ENCODE assay signal across 1 cellular context in the genomic region with DNA sequence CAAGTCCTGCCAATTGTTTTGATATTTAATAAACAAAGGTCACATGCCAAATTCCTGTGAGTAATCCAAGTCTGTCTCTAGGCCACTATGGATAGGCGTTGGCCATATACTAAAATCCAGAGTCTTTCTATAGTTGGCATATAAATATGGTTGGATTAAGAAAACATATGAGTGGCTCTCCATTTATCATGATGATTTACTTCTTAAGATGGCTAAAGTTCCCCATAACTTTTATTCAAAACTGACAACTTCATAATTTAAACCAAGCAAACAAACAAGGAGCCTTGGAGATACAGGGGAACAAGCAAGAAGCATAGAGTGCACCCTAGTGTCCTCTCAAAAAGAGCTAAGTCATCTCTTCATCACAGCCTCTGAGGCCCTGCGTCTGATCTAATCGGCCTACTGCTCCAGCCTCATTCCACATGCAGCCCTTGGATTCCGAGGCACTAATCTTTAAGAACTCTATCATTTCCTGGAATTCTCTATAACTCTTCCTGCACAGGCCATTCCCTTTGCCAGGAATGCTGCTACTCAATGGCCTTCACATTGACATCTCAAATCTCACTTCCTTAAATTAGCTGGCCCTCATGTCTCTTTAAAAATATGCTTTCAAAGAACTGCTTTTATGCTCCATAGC.
A peak's percentile ranks its signal among the peaks of the same experiment; 100 is the strongest.
TF ChIP-seq lines count a peak whose summit lies in the region.

No MANE protein-coding gene starts in this region.

TF ChIP-seq in GM12878, 131 proteins besides CTCF, POLR2A, EP300 and RAD21:
- TF ChIP-seq SIX5 (IDR thresholded peaks at IDR 0.05; ENCODE audit: low read depth, low read length, severe bottlenecking) (no peak), SPI1 (IDR thresholded peaks at IDR 0.05; ENCODE audit: borderline replicate concordance, insufficient read depth, low read depth, low read length) (peak; percentile 65; the same call in 1 of the 2 replicates), SMC3 (IDR thresholded peaks at IDR 0.05; ENCODE audit: borderline replicate concordance, low read length) (no peak), RAD51 (IDR thresholded peaks at IDR 0.05) (no peak), PAX5 (IDR thresholded peaks at IDR 0.05; ENCODE audit: borderline replicate concordance, low read depth, low read length) (no peak), ZNF207 (IDR thresholded peaks at IDR 0.05; ENCODE audit: borderline replicate concordance) (no peak), SREBF2 (IDR thresholded peaks at IDR 0.05; ENCODE audit: low read length) (no peak), SIN3A (IDR thresholded peaks at IDR 0.05; ENCODE audit: low read depth, low read length) (no peak)
